8 cellular contexts compared by ENCODE assay signal in genomic region chrX:38327775-38328081, GRCh38. TPM values are rescaled to one million over a fixed set of nuclear protein-coding genes. Genes with fewer than 3 reads are reported as not detected.
DNase-seq lines count a peak whose midpoint lies in the region; ATAC-seq and TF ChIP-seq lines count a peak whose summit lies in the region.

No MANE protein-coding gene starts in this region.

- H2AFZ ChIP-seq in ACC112 (ENCODE audit: low read length, unreplicated experiment), result peak overlapping the region; percentile 98

- intact Hi-C loops in activated CD8-positive, alpha-beta T cell treated with anti-CD3 and anti-CD28 coated beads for 36 hours (cut with micrococcal nuclease), result loop anchor here (10.0 kb wide), 1 partner anchor 403 kb away; no protein-coding TSS in a partner anchor

- no peaks in the 10 kb centered on the region for H3K27me3 Mint-ChIP-seq in activated CD8-positive, alpha-beta T cell treated with anti-CD3 and anti-CD28 coated beads for 36 hours

- DNase-seq in H7, result no peak
- DNase-seq in activated CD8-positive, alpha-beta T cell treated with anti-CD3 and anti-CD28 coated beads for 36 hours, result no peak
- no peak for DNase-seq in T1000 (lab: John Stamatoyannopoulos, UW)
- no peak for DNase-seq in NCI-H1417 treated with DMSO at 0.1 percent for 48 hours (lab: John Stamatoyannopoulos, UW)
- DNase-seq in LoVo (ENCODE audit: low spot score), result no peak
- DNase-seq in SKM-1 (lab: John Stamatoyannopoulos, UW; ENCODE audit: unreplicated experiment), result no peak

- peaks cover 14% of the 10 kb centered on the region for H3K4me1 Mint-ChIP-seq in activated CD8-positive, alpha-beta T cell treated with anti-CD3 and anti-CD28 coated beads for 36 hours (ENCODE audit: low read depth)

- no peaks in the 10 kb centered on the region for H3K27me3 ChIP-seq in ACC112 (ENCODE audit: insufficient read depth, low read length)
- H3K27me3 ChIP-seq in H7 (ENCODE audit: control insufficient read depth, insufficient read depth, low read length), result no peaks in the 10 kb centered on the region

- H3K27ac ChIP-seq in ACC112 (ENCODE audit: low read depth, low read length), result peak overlapping the region; percentile 26; the same call in 1 of the 2 replicates
- H3K27ac ChIP-seq in mesodermal cell (ENCODE audit: low read depth, low read length, severe bottlenecking), result no peak overlapping the region

- peaks cover 3% of the 10 kb centered on the region for H3K79me2 ChIP-seq in ACC112 (ENCODE audit: control insufficient read depth, insufficient read depth, low read length, unreplicated experiment)

- no peaks in the 10 kb centered on the region for H3K36me3 ChIP-seq in ACC112 (ENCODE audit: insufficient read depth, low read length)
- H3K36me3 ChIP-seq in H7 (replicated peaks; ENCODE audit: control insufficient read depth, insufficient read depth, low read length), result no peaks in the 10 kb centered on the region
- H3K36me3 ChIP-seq in mesodermal cell (ENCODE audit: control insufficient read depth, insufficient read depth, low read length), result no peaks in the 10 kb centered on the region

- no peaks in the 10 kb centered on the region for H3K9me3 Mint-ChIP-seq in activated CD8-positive, alpha-beta T cell treated with anti-CD3 and anti-CD28 coated beads for 36 hours

- H3K4me3 Mint-ChIP-seq in activated CD8-positive, alpha-beta T cell treated with anti-CD3 and anti-CD28 coated beads for 36 hours, result peak overlapping the region; percentile 84

- no peak for ATAC-seq in activated CD8-positive, alpha-beta T cell treated with anti-CD3 and anti-CD28 coated beads for 36 hours

- H3K4me1 ChIP-seq in ACC112 (ENCODE audit: control insufficient read depth, insufficient read depth, low read length, unreplicated experiment) (peaks cover 11% of the 10 kb centered on the region), mesodermal cell (ENCODE audit: control insufficient read depth, insufficient read depth, low read length, poor library complexity, severe bottlenecking) (no peaks in the 10 kb centered on the region)

- no CpG with 5 or more reads among the region's 4 CpGs for WGBS in mesodermal cell (ENCODE audit: insufficient coverage in 2 of 2), 2 experiments

- no peaks in the 10 kb centered on the region for H3K36me3 Mint-ChIP-seq in activated CD8-positive, alpha-beta T cell treated with anti-CD3 and anti-CD28 coated beads for 36 hours (ENCODE audit: low read depth)

- peak; percentile 14 for TF ChIP-seq CTCF in activated CD8-positive, alpha-beta T cell treated with anti-CD3 and anti-CD28 coated beads for 36 hours (IDR thresholded peaks at IDR 0.05)

- H3K4me3 ChIP-seq in ACC112 (ENCODE audit: low read depth, low read length), result peak overlapping the region; percentile 93
- 0 out of 2 replicates have a peak overlapping the region, but pooled peaks have one; percentile 6 for H3K4me3 ChIP-seq in H7 (ENCODE audit: insufficient read depth, low read depth, low read length)
- peak overlapping the region; percentile 48 for H3K4me3 ChIP-seq in mesodermal cell (ENCODE audit: extremely low read depth, insufficient read depth, low read length, poor library complexity, severe bottlenecking)

- POLR2A ChIA-PET in activated CD8-positive, alpha-beta T cell treated with anti-CD3 and anti-CD28 coated beads for 36 hours (lab: Charles Lee), result interaction anchor here (1.3 to 2.0 kb wide), 2 partner anchors 9 to 233 kb away, joined by 4 to 9 read pairs; no protein-coding TSS in a partner anchor

- CTCF ChIA-PET in activated CD8-positive, alpha-beta T cell treated with anti-CD3 and anti-CD28 coated beads for 36 hours (lab: Charles Lee), result interaction anchor here (1.0 to 2.1 kb wide), 6 partner anchors 10 to 582 kb away, joined by 3 to 10 read pairs (median 4); no protein-coding TSS in a partner anchor

- H3K27ac Mint-ChIP-seq in activated CD8-positive, alpha-beta T cell treated with anti-CD3 and anti-CD28 coated beads for 36 hours, result peak overlapping the region; percentile 90

- H3K9me3 ChIP-seq in mesodermal cell (ENCODE audit: control insufficient read depth, low read length), result no peaks in the 10 kb centered on the region

RNA-seq across cellular contexts. Expression of gene RPGR, which starts 0.4 kb away (rescaled TPM):
- total RNA-seq in H7 (2014; rRNA removed; shearing (Covaris generic)), result 6.8 and 7.3 TPM in 2 replicates
- total RNA-seq in activated CD8-positive, alpha-beta T cell treated with anti-CD3 and anti-CD28 coated beads for 36 hours, result 1 to 10 TPM; 7.0 to 7.1 TPM
- polyA plus RNA-seq in mesodermal cell (2013, experiment 1 of 2), result 9.6 TPM
- polyA plus RNA-seq in mesodermal cell (2013, experiment 2 of 2), result 9.8 TPM

RNA-seq across cellular contexts. Expression of gene OTC, which starts 24.7 kb away (rescaled TPM):
- not detected in 2 replicates for total RNA-seq in H7 (2014; rRNA removed; shearing (Covaris generic))
- total RNA-seq in activated CD8-positive, alpha-beta T cell treated with anti-CD3 and anti-CD28 coated beads for 36 hours, result under 1 TPM in 1 of 2 experiments, not detected in 1; 0.23 TPM
- polyA plus RNA-seq in mesodermal cell (2013, experiment 1 of 2), result not detected
- polyA plus RNA-seq in mesodermal cell (2013, experiment 2 of 2), result not detected

Comparison
In these comparisons a context has a peak if more than half of its experiments do, and no peak if none do; other contexts are left out.
1. H3K4me3 ChIP-seq: peak in every context shown above with its lines; median percentile 93 in ACC112; 48 in mesodermal cell; 6 in H7.